22 cellular contexts compared by ENCODE assay signal in the genomic region with DNA sequence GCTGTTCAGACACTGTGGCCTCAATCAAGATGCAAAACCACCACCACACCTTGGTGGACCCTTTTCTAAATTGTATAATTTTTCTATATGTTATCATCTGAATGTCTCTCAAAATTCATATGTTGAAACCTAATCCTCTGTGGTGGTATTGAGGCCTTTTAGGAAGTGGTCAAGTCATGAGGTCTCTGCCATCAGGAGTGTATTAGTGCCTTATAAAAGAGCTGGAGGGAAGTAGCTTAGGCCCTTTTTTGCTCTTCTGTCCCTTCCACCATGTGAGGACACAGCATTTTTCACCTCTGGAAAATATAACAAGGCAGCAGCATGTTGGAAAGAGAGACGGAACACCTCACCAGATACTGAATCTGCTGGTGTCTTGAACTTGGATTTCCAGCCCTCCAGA.
"Had no signal": no experiment of that assay in that cellular context is flagged by ENCODE, and none has a peak within 500 bp of the region (broad histone marks: within the 10 kb centered on the region; RNA-seq: fewer than 3 reads in every experiment).

No MANE protein-coding gene starts in this region.

- DNase-seq: activated CD4-positive, alpha-beta T cell treated with anti-CD3 and anti-CD28 coated beads for 4 hours; activated CD4-positive, alpha-beta T cell treated with anti-CD3 and anti-CD28 coated beads, Interleukin-2, amount 50 U/mL, for 4 hours; activated naive CD4-positive, alpha-beta T cell; activated T-cell treated with anti-CD3 and anti-CD28 coated beads for 4 hours; activated T-cell treated with anti-CD3 and anti-CD28 coated beads, Interleukin-2, amount 50 U/mL, for 72 hours; central memory CD4-positive, alpha-beta T cell; mesenchymal stem cell; naive thymus-derived CD8-positive, alpha-beta T cell; occipital lobe; psoas muscle; sigmoid colon; small intestine; stimulated activated CD4-positive, alpha-beta T cell treated with anti-CD3 and anti-CD28 coated beads, Interleukin-4, amount 100 ng/mL, for 4 hours; stimulated activated CD8-positive, alpha-beta memory T cell treated with anti-CD3 and anti-CD28 coated beads, Interleukin-4, amount 100 ng/mL, for 48 hours; stimulated activated naive CD8-positive, alpha-beta T cell treated with anti-CD3 and anti-CD28 coated beads, Interleukin-15, amount 100 ng/mL, for 72 hours; substantia nigra had no signal

- H3K4me3 ChIP-seq: breast epithelium, gastroesophageal sphincter, hepatocyte, psoas muscle, sigmoid colon, vagina had no signal

- ATAC-seq: activated naive CD4-positive, alpha-beta T cell treated with anti-CD3 and anti-CD28 coated beads, Interleukin-2, amount 50 U/mL, for 72 hours; activated T-cell treated with anti-CD3 and anti-CD28 coated beads, Interleukin-2, amount 50 U/mL, for 72 hours; gastroesophageal sphincter; naive thymus-derived CD8-positive, alpha-beta T cell; psoas muscle; stimulated activated memory B cell treated with anti-CD40 and anti-IgM and Interleukin-4, amounts not matched to agents 10 μg/mL and 1 μg/mL and 100 μg/mL, for 72 hours; stimulated activated naive CD8-positive, alpha-beta T cell treated with anti-CD3 and anti-CD28 coated beads, Interleukin-15, amount 100 ng/mL, for 72 hours had no signal
